Comparison of ENCODE assay signal across 23 cellular contexts in the genomic region with DNA sequence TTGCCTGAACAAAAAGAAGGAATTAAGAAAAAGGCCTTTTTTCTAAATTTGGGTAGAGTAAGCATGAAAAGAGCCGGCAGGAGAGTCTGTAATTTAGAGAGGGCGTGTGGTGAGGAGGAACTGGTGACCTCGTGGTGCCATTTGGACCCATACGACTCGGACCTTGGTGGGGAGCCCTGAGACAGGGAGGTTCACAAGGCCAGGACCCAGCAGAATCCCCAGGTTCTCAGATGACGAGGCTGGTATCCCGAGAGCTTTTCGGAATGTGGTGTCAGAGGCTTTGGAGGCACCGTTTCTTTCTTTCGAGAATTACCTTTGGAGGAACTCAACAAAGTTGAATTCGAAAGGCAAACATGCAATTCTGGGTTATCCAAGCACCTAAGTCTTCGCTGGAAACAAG. TPM values are rescaled to one million over a fixed set of nuclear protein-coding genes. Genes with fewer than 3 reads are reported as not detected.
"Had no signal": no experiment of that assay in that cellular context is flagged by ENCODE, and none has a peak within 500 bp of the region (broad histone marks: within the 10 kb centered on the region; RNA-seq: fewer than 3 reads in every experiment).

No MANE protein-coding gene starts in this region.

- ATAC-seq: activated CD8-positive, alpha-beta T cell treated with anti-CD3 and anti-CD28 coated beads for 36 hours; effector memory CD8-positive, alpha-beta T cell; naive thymus-derived CD8-positive, alpha-beta T cell; stimulated activated memory B cell treated with anti-CD40 and anti-IgM and Interleukin-4, amounts not matched to agents 10 μg/mL and 1 μg/mL and 100 μg/mL, for 72 hours; stimulated activated naive CD8-positive, alpha-beta T cell treated with anti-CD3 and anti-CD28 coated beads, Interleukin-15, amount 100 ng/mL, for 72 hours; upper lobe of right lung had no signal

- H3K9me3 ChIP-seq: tibial artery, upper lobe of right lung had no signal

- DNase-seq: activated B cell treated with CpG ODN at 0.5 μM for 24 hours; activated CD4-positive, alpha-beta T cell treated with anti-CD3 and anti-CD28 coated beads, Interleukin-2, amount 50 U/mL, for 1 hour; activated CD8-positive, alpha-beta T cell treated with anti-CD3 and anti-CD28 coated beads for 36 hours; activated T-cell treated with anti-CD3 and anti-CD28 coated beads, Interleukin-2, amount 50 U/mL, for 48 hours; anterior cingulate cortex; cerebellar nuclear complex; cortex of kidney; effector memory CD8-positive, alpha-beta T cell; erythroblast; hippocampal formation; left cardiac atrium; midbrain; naive thymus-derived CD8-positive, alpha-beta T cell; posterior cingulate gyrus; right cardiac atrium; stimulated activated CD4-positive, alpha-beta T cell treated with anti-CD3 and anti-CD28 coated beads, Interleukin-4, amount 100 ng/mL, for 4 hours; stimulated activated CD8-positive, alpha-beta memory T cell treated with anti-CD3 and anti-CD28 coated beads, Interleukin-4, amount 100 ng/mL, for 48 hours; stimulated activated naive CD8-positive, alpha-beta T cell treated with anti-CD3 and anti-CD28 coated beads, Interleukin-15, amount 100 ng/mL, for 72 hours; T-helper 1 cell; upper lobe of right lung had no signal

- H3K36me3 ChIP-seq: tibial artery, upper lobe of right lung had no signal

- H3K4me3 ChIP-seq: tibial artery, upper lobe of right lung had no signal

- H3K27ac ChIP-seq: tibial artery had no signal

- H3K4me1 ChIP-seq: upper lobe of right lung had no signal

RNA-seq across cellular contexts. Expression of a gene that starts 34.8 kb away (rescaled TPM):
- total RNA-seq: activated B cell treated with CpG ODN at 0.5 μM for 24 hours had no signal
- polyA plus RNA-seq: keratinocyte had no signal
